In the genomic region with DNA sequence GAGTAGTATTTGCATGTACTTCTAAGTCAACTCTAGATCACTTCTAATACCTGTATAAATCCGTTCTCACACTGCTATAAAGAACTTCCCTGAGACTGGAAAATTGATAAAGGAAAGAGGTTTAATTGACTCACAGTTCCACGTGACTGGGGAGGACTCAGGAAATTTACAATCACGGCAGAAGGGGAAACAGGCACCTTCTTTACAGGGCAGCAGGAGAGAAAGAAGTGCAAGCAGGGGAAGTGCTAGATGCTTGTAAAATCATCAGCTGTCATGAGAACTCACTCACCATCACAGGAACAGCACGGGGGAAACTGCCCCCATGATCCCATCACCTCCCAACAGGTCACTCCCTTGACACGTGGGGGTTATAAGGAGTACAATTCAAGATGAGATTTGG, we compare ENCODE assay signal across 25 cellular contexts. TPM values are rescaled to one million over a fixed set of nuclear protein-coding genes. Genes with fewer than 3 reads are reported as not detected.
DNase-seq lines count a peak whose midpoint lies in the region; ATAC-seq and TF ChIP-seq lines count a peak whose summit lies in the region.
"Had no signal": no experiment of that assay in that cellular context is flagged by ENCODE, and none has a peak within 500 bp of the region (broad histone marks: within the 10 kb centered on the region; RNA-seq: fewer than 3 reads in every experiment).

No MANE protein-coding gene starts in this region.

- no peak overlapping the region for H4K8ac ChIP-seq in mesenchymal stem cell (ENCODE audit: low read length)

- no peaks in the 10 kb centered on the region for H3K79me1 ChIP-seq in mesenchymal stem cell (replicated peaks; ENCODE audit: low read length, poor library complexity, severe bottlenecking)

- H4K91ac ChIP-seq in mesenchymal stem cell (ENCODE audit: low read length): no peak overlapping the region

- H3K9me3 Mint-ChIP-seq in stimulated activated memory B cell treated with anti-CD40 and anti-IgM and Interleukin-4, amounts not matched to agents 10 μg/mL and 1 μg/mL and 100 μg/mL, for 72 hours: no peaks in the 10 kb centered on the region

- no peak overlapping the region for H2BK12ac ChIP-seq in mesenchymal stem cell (ENCODE audit: low read length in 2 of 2)

- peak overlapping the region; percentile 41 for H3K27ac Mint-ChIP-seq in stimulated activated memory B cell treated with anti-CD40 and anti-IgM and Interleukin-4, amounts not matched to agents 10 μg/mL and 1 μg/mL and 100 μg/mL, for 72 hours

- in situ Hi-C loops in KBM-7 (cut with MboI; ENCODE audit: low pct_unique_long_range_greater_than_20kb, low sequenced_read_pairs): no loop called here

- no peak overlapping the region for H2BK15ac ChIP-seq in mesenchymal stem cell (ENCODE audit: low read depth, poor library complexity, severe bottlenecking)

- DNase-seq in KBM-7: peak; percentile 35
- no peak for DNase-seq in mesenchymal stem cell
- DNase-seq in NCI-H526 treated with DMSO at 0.1 percent for 48 hours (lab: John Stamatoyannopoulos, UW): no peak
- DNase-seq: AML-193; C1 segment of cervical spinal cord; CD4-positive, alpha-beta memory T cell; COR-L47; EL; GDM1; IMR-90; NCI-H1092 treated with DMSO at 0.1 percent for 48 hours; NCI-H1436; NCI-H187; NCI-H524; NCI-H774; SHP77; T-helper 1 cell had no signal

- peak overlapping the region; percentile 76 for H2AFZ ChIP-seq in mesenchymal stem cell (ENCODE audit: low read depth, low read length)

- H3K9me3 ChIP-seq in mesenchymal stem cell (ENCODE audit: control insufficient read depth, low read length): no peaks in the 10 kb centered on the region
- H3K9me3 ChIP-seq: A549 had no signal

- no peak for TF ChIP-seq CTCF in VCaP (conservative IDR thresholded peaks at IDR 0.05)

- peaks cover 1% of the 10 kb centered on the region for H3K4me1 ChIP-seq in mesenchymal stem cell (ENCODE audit: control insufficient read depth, insufficient read depth, low read depth, low read length)
- H3K4me1 ChIP-seq: A549 had no signal

- no peaks in the 10 kb centered on the region for H3K27me3 ChIP-seq in mesenchymal stem cell (ENCODE audit: control insufficient read depth in 1 of 2, insufficient read depth in 1 of 2, low read length in 2 of 2)

- H3K27me3 Mint-ChIP-seq in stimulated activated memory B cell treated with anti-CD40 and anti-IgM and Interleukin-4, amounts not matched to agents 10 μg/mL and 1 μg/mL and 100 μg/mL, for 72 hours: no peaks in the 10 kb centered on the region

- H3K23ac ChIP-seq in mesenchymal stem cell (ENCODE audit: low read length in 2 of 2): no peak overlapping the region

- H3K4ac ChIP-seq in mesenchymal stem cell (ENCODE audit: low read depth in 1 of 2, low read length in 2 of 2): no peak overlapping the region

- H3K4me3 Mint-ChIP-seq in stimulated activated memory B cell treated with anti-CD40 and anti-IgM and Interleukin-4, amounts not matched to agents 10 μg/mL and 1 μg/mL and 100 μg/mL, for 72 hours: no peak overlapping the region
- H3K4me3 Mint-ChIP-seq: CD4-positive, alpha-beta memory T cell had no signal

- no peak overlapping the region for H3K4me3 ChIP-seq in mesenchymal stem cell (ENCODE audit: insufficient read depth in 1 of 2, low read depth in 1 of 2, low read length in 2 of 2)
- H3K4me3 ChIP-seq: A549, GM12878 had no signal

- H2AK5ac ChIP-seq in mesenchymal stem cell (ENCODE audit: low read length, severe bottlenecking): peak overlapping the region; percentile 13

- H3K14ac ChIP-seq in mesenchymal stem cell (ENCODE audit: low read length in 2 of 2): peak overlapping the region in 1 of 2 experiments; percentile 28

- no peaks in the 10 kb centered on the region for H3K36me3 ChIP-seq in mesenchymal stem cell (ENCODE audit: control insufficient read depth in 1 of 2, insufficient read depth in 2 of 2, low read depth in 1 of 2, low read length in 2 of 2)

- ATAC-seq in stimulated activated memory B cell treated with anti-CD40 and anti-IgM and Interleukin-4, amounts not matched to agents 10 μg/mL and 1 μg/mL and 100 μg/mL, for 72 hours: no peak
- no peak for ATAC-seq in HG03439 (IDR thresholded peaks at IDR 0.05; ENCODE audit: unreplicated experiment)
- ATAC-seq in HG03045 (IDR thresholded peaks at IDR 0.05; ENCODE audit: unreplicated experiment): no peak
- ATAC-seq: A549, GM12878, Panc1 had no signal

- no peak overlapping the region for H2BK5ac ChIP-seq in mesenchymal stem cell (ENCODE audit: low read depth, low read length, poor library complexity, severe bottlenecking)

- H3K18ac ChIP-seq in mesenchymal stem cell (ENCODE audit: low read depth in 1 of 2, low read length in 2 of 2): peak overlapping the region in 1 of 2 experiments; percentile 8

- no peak overlapping the region for H2BK120ac ChIP-seq in mesenchymal stem cell (ENCODE audit: low read depth, low read length)

- H3K4me1 Mint-ChIP-seq in stimulated activated memory B cell treated with anti-CD40 and anti-IgM and Interleukin-4, amounts not matched to agents 10 μg/mL and 1 μg/mL and 100 μg/mL, for 72 hours: peaks cover 15% of the 10 kb centered on the region

- H3K4me2 ChIP-seq in mesenchymal stem cell (ENCODE audit: low read length, poor library complexity, severe bottlenecking): no peak overlapping the region
- H3K4me2 ChIP-seq: A549 had no signal

- 33% methylated on average over 2 of the region's 5 CpGs for WGBS in mesenchymal stem cell

- H3K27ac ChIP-seq in VCaP (0 out of 2 replicates have a peak overlapping the region, but pooled peaks have one; percentile 4), mesenchymal stem cell (ENCODE audit: low read length, poor library complexity, severe bottlenecking) (no peak overlapping the region)
- H3K27ac ChIP-seq: A549, RWPE1 had no signal

- H3K36me3 Mint-ChIP-seq in stimulated activated memory B cell treated with anti-CD40 and anti-IgM and Interleukin-4, amounts not matched to agents 10 μg/mL and 1 μg/mL and 100 μg/mL, for 72 hours: no peaks in the 10 kb centered on the region
- H3K36me3 Mint-ChIP-seq: CD4-positive, alpha-beta memory T cell had no signal

- H3K9ac ChIP-seq in mesenchymal stem cell (ENCODE audit: low read length): no peak overlapping the region

RNA-seq across cellular contexts. Expression of a gene that starts 24.0 kb away (rescaled TPM):
- 46.0 TPM for polyA plus RNA-seq in mesenchymal stem cell (2013, experiment 1 of 2)
- polyA plus RNA-seq in mesenchymal stem cell (2013, experiment 2 of 2): 48.9 TPM
